ENCODE assay signal across 13 cellular contexts in the genomic region with DNA sequence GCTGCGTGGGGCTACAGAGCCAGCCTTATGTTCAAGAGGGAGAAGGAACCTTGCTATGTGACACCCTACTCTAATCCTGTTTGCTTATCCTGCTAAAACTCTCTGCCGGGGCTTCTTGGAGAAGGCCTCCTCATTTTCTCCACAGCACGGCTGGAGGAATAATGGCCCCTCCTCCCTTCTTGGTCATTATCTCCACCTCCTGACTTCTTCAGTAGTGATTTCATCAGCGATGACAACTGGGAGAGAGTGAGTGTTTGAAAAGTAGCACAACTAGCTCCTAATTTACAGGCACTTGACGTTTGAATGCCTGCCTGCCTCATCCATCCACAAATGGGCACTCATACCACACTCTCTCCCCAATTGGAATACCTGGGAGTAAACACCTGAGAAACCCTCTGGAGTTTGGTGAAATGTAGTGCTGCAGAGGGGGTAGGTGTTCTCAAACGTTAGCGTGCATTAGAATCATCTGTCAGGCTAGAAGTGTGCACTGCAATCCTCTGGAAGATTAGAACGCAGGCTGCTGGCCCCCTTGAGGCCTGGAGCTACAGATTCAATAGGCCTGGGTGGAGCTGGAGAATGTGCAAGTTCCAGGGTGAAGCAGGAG.
A peak's percentile ranks its signal among the peaks of the same experiment; 100 is the strongest.
DNase-seq lines count a peak whose midpoint lies in the region; TF ChIP-seq lines count a peak whose summit lies in the region.
"Had no signal": no experiment of that assay in that cellular context is flagged by ENCODE, and none has a peak within 500 bp of the region (broad histone marks: within the 10 kb centered on the region; RNA-seq: fewer than 3 reads in every experiment).

No MANE protein-coding gene starts in this region.

- H3K36me3 Mint-ChIP-seq in neural crest cell (ENCODE audit: low read depth) (peaks cover 8% of the 10 kb centered on the region), glutamatergic neuron (ENCODE audit: unreplicated experiment) (peaks cover 9% of the 10 kb centered on the region)

- H3K9me3 Mint-ChIP-seq in neural crest cell (peaks cover 10% of the 10 kb centered on the region), glutamatergic neuron (ENCODE audit: unreplicated experiment) (peaks cover 5% of the 10 kb centered on the region)

- no peak overlapping the region for H2AFZ ChIP-seq in GM23248

- H3K4me2 ChIP-seq in GM23248 (ENCODE audit: unreplicated experiment) = no peak overlapping the region

- H3K4me3 ChIP-seq in GM23248 = no peak overlapping the region
- H3K4me3 ChIP-seq: MG63 had no signal

- peaks cover 19% of the 10 kb centered on the region for H3K27me3 Mint-ChIP-seq in neural crest cell (ENCODE audit: low read depth)
- no peaks in the 10 kb centered on the region for H3K27me3 Mint-ChIP-seq in glutamatergic neuron (ENCODE audit: unreplicated experiment)
- H3K27me3 Mint-ChIP-seq: CD4-positive, CD25-positive, alpha-beta regulatory T cell had no signal

- H3K36me3 ChIP-seq in GM23248 (ENCODE audit: low read depth) = no peaks in the 10 kb centered on the region
- H3K36me3 ChIP-seq: MG63 had no signal

- H3K27ac Mint-ChIP-seq in neural crest cell (ENCODE audit: unreplicated experiment) = peak overlapping the region; percentile 44
- H3K27ac Mint-ChIP-seq in glutamatergic neuron (ENCODE audit: unreplicated experiment) = no peak overlapping the region
- H3K27ac Mint-ChIP-seq: CD4-positive, CD25-positive, alpha-beta regulatory T cell had no signal

- DNase-seq in GM23248 (peak; percentile 5), NCI-H2029 (lab: John Stamatoyannopoulos, UW) (peak; percentile 87), amniotic epithelial cell (ENCODE audit: low read depth) (peak; percentile 8), neural crest cell (ENCODE audit: low read depth, low spot score) (no peak), glutamatergic neuron (no peak), midbrain (lab: John Stamatoyannopoulos, UW) (no peak), amygdala (lab: John Stamatoyannopoulos, UW) (no peak)
- DNase-seq: CD4-positive, CD25-positive, alpha-beta regulatory T cell; DND-41; GDM1; MG63; NCI-H2171; SIG-M5 had no signal

- H3K9me2 ChIP-seq in GM23248 (ENCODE audit: insufficient read depth) = no peaks in the 10 kb centered on the region

- in situ Hi-C loops in GM23248 (cut with MboI) = no loop called here

- H4K20me1 ChIP-seq in GM23248 (ENCODE audit: insufficient read depth) = no peaks in the 10 kb centered on the region

- no peak overlapping the region for H3K4me3 Mint-ChIP-seq in neural crest cell
- no peak overlapping the region for H3K4me3 Mint-ChIP-seq in glutamatergic neuron (ENCODE audit: unreplicated experiment)
- H3K4me3 Mint-ChIP-seq: CD4-positive, CD25-positive, alpha-beta regulatory T cell had no signal

- TF ChIP-seq CTCF in neural crest cell (conservative IDR thresholded peaks at IDR 0.05) (no peak), glutamatergic neuron (IDR thresholded peaks at IDR 0.05; ENCODE audit: partially characterized antibody, unreplicated experiment) (no peak)

- no peaks in the 10 kb centered on the region for H3K79me2 ChIP-seq in GM23248 (ENCODE audit: insufficient read depth)

- H3K27ac ChIP-seq in GM23248 = no peak overlapping the region

- H3F3A ChIP-seq in GM23248 (ENCODE audit: insufficient read depth) = no peaks in the 10 kb centered on the region

- H3K4me1 Mint-ChIP-seq in neural crest cell (peaks cover 24% of the 10 kb centered on the region), glutamatergic neuron (ENCODE audit: low read depth, unreplicated experiment) (no peaks in the 10 kb centered on the region)
- H3K4me1 Mint-ChIP-seq: CD4-positive, CD25-positive, alpha-beta regulatory T cell had no signal

- no peaks in the 10 kb centered on the region for H3K9me3 ChIP-seq in GM23248 (ENCODE audit: low read depth)
- H3K9me3 ChIP-seq: MG63 had no signal

- no peaks in the 10 kb centered on the region for H3K27me3 ChIP-seq in GM23248 (replicated peaks; ENCODE audit: insufficient read depth)
- H3K27me3 ChIP-seq: MG63 had no signal

- WGBS in GM23248 (ENCODE audit: low coverage in 1 of 2, low lambda C conversion rate in 2 of 2, missing lambda C conversion rate in 2 of 2), 2 experiments = 68% methylated on average over 8 of the region's 8 CpGs

- H3K4me1 ChIP-seq in GM23248 (ENCODE audit: insufficient read depth) = no peaks in the 10 kb centered on the region

- no peak overlapping the region for H3K9ac ChIP-seq in GM23248

Comparison
In these comparisons a context has a peak if more than half of its experiments do, and no peak if none do; other contexts are left out.
1. DNase-seq: peak in GM23248 (single experiment), NCI-H2029 (single experiment) and amniotic epithelial cell (single experiment); none in neural crest cell (single experiment), glutamatergic neuron (single experiment), midbrain (single experiment) and amygdala (0 of 56).